In the genomic region with DNA sequence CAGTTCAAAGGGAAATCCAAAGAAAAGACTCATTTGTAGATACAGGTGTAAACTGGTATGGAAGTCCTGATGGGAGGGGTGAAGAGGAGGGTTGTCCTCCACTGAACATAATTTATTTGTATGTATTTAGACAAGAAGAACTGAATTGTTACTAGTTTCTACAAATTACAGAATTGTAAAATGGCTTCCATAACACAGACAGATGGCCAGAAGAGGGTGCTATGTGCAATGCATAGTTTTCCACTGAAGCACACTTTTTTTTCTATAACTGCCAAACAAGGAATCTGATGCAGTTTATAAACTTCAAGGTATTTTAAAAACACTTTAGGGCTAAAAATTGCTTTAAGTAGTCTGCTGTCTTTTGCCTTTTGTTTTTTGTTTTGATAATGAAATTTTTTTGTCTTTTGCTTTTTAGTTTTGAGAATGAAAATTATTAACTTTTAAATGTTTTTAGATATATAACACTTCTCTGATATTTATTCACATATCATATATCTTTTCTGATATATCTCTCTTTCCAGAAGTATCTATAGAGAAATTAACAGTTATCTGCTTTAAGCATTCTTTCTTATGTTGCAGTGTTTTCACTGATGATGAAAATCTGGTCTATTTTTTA, we compare ENCODE assay signal across 8 cellular contexts. TPM values are rescaled to one million over a fixed set of nuclear protein-coding genes. Genes with fewer than 3 reads are reported as not detected.
DNase-seq lines count a peak whose midpoint lies in the region; ATAC-seq, FAIRE-seq and TF ChIP-seq lines count a peak whose summit lies in the region.

No MANE protein-coding gene starts in this region.

- H3K4me1 ChIP-seq in GM23248 (ENCODE audit: insufficient read depth), result no peaks in the 10 kb centered on the region
- no peaks in the 10 kb centered on the region for H3K4me1 ChIP-seq in tibial nerve

- FAIRE-seq in frontal cortex (lab: Jason Lieb, UNC), result peak; percentile 86

- peak overlapping the region; percentile 70 for H2AFZ ChIP-seq in GM23248

- no peaks in the 10 kb centered on the region for H3K9me3 ChIP-seq in GM23248 (ENCODE audit: low read depth)
- H3K9me3 ChIP-seq in tibial nerve, result no peaks in the 10 kb centered on the region

- no peak for TF ChIP-seq POLR2A in tibial nerve (IDR thresholded peaks at IDR 0.05)

- no peak for ATAC-seq in HG02588 (IDR thresholded peaks at IDR 0.05; ENCODE audit: unreplicated experiment)
- no peak for ATAC-seq in HG03520 (IDR thresholded peaks at IDR 0.05; ENCODE audit: unreplicated experiment)
- ATAC-seq in GM18867 (IDR thresholded peaks at IDR 0.05; ENCODE audit: unreplicated experiment), result no peak

- H3K36me3 ChIP-seq in GM23248 (ENCODE audit: low read depth) (no peaks in the 10 kb centered on the region), tibial nerve (no peaks in the 10 kb centered on the region)

- TF ChIP-seq CTCF in tibial nerve (IDR thresholded peaks at IDR 0.05), result peak in 4 of 5 experiments; percentile 35 to 56 (median 42)

- H3K9me2 ChIP-seq in GM23248 (ENCODE audit: insufficient read depth), result no peaks in the 10 kb centered on the region

- H3K27me3 ChIP-seq in GM23248 (replicated peaks; ENCODE audit: insufficient read depth), result no peaks in the 10 kb centered on the region
- no peaks in the 10 kb centered on the region for H3K27me3 ChIP-seq in tibial nerve

- H3K4me2 ChIP-seq in GM23248 (ENCODE audit: unreplicated experiment), result no peak overlapping the region

- DNase-seq in Ammon's horn (ENCODE audit: low spot score), result peak; percentile 50
- peak; percentile 72 for DNase-seq in GM23248
- DNase-seq in RPMI7951 (ENCODE audit: low read depth), result peak; percentile 50
- no peak for DNase-seq in frontal cortex (ENCODE audit: low spot score in 2 of 2)
- DNase-seq in tibial nerve (ENCODE audit: low spot score in 2 of 2), result peak in 1 of 2 donors; percentile 37

- in situ Hi-C loops in GM23248 (cut with MboI), result no loop called here

- no peaks in the 10 kb centered on the region for H3K79me2 ChIP-seq in GM23248 (ENCODE audit: insufficient read depth)

- no peaks in the 10 kb centered on the region for H3F3A ChIP-seq in GM23248 (ENCODE audit: insufficient read depth)

- H3K4me3 ChIP-seq in GM23248 (no peak overlapping the region), tibial nerve (no peak overlapping the region)

- H4K20me1 ChIP-seq in GM23248 (ENCODE audit: insufficient read depth), result no peaks in the 10 kb centered on the region

- TF ChIP-seq EP300 in tibial nerve (IDR thresholded peaks at IDR 0.05), result no peak

- H3K27ac ChIP-seq in GM23248 (no peak overlapping the region), tibial nerve (no peak overlapping the region)

- no peak overlapping the region for H3K9ac ChIP-seq in GM23248

RNA-seq across cellular contexts. Expression of a gene that starts 58.5 kb away (rescaled TPM):
- not detected in 2 replicates for total RNA-seq in GM23248 (2014; rRNA removed; shearing (Covaris generic))
- not detected in 2 replicates for polyA plus RNA-seq in GM23248 (2016; fragmentation: Nextera tagmentation; extraction: Ambion mirVana)
- total RNA-seq in RPMI7951 (2014; rRNA removed; shearing (Covaris generic)), result not detected in 2 replicates
- 17.1 TPM for total RNA-seq in frontal cortex
- under 1 TPM in 1 of 4 donors, not detected in 3; 0.20 TPM for total RNA-seq in tibial nerve

Comparison
In these comparisons a context has a peak if more than half of its experiments do, and no peak if none do; other contexts are left out.
1. DNase-seq: peak in Ammon's horn (single experiment), GM23248 (single experiment) and RPMI7951 (single experiment); none in frontal cortex (0 of 2).
2. RNA of a gene that starts 58.5 kb away (total RNA-seq): 17.1 TPM in frontal cortex (single experiment); not detected in GM23248, not detected in RPMI7951 and 0.20 TPM in tibial nerve; every median in the first group is over 10 times any median in the second.